14 cellular contexts compared by ENCODE assay signal in the genomic region with DNA sequence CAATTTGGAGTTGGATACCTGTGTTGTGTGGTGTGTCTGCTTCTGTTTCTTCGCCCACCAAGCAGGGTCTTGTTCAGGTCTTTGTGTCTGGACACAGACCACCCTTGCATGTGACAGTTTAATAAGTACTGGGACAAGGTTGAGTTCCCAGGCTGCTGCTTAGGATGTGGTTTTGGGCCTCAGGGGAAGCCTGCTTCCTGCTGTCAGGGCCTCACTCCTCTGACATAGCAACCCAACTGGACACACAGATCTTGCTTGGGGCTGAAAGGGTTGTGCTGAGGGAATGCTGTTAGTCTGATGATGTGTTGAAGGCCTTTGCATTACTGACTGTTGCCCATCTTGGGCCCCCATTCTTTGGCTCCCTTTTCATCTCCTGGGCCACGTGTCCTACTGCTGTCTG. TPM values are rescaled to one million over a fixed set of nuclear protein-coding genes. Genes with fewer than 3 reads are reported as not detected.
DNase-seq lines count a peak whose midpoint lies in the region; ATAC-seq and TF ChIP-seq lines count a peak whose summit lies in the region.
"Had no signal": no experiment of that assay in that cellular context is flagged by ENCODE, and none has a peak within 500 bp of the region (broad histone marks: within the 10 kb centered on the region; RNA-seq: fewer than 3 reads in every experiment).

No MANE protein-coding gene starts in this region.

- H3K4me1 Mint-ChIP-seq in CD8-positive, alpha-beta T cell (ENCODE audit: low read depth) = peaks cover 15% of the 10 kb centered on the region
- H3K4me1 Mint-ChIP-seq in type B pancreatic cell (ENCODE audit: unreplicated experiment) = peaks cover 8% of the 10 kb centered on the region

- no peaks in the 10 kb centered on the region for H4K20me1 ChIP-seq in Karpas-422 (ENCODE audit: insufficient read depth, low read depth, low read length)

- TF ChIP-seq CTCF in CD8-positive, alpha-beta T cell (IDR thresholded peaks at IDR 0.05) = no peak
- TF ChIP-seq CTCF in type B pancreatic cell (conservative IDR thresholded peaks at IDR 0.05) = no peak

- intact Hi-C loops in CD8-positive, alpha-beta T cell (cut with DNase I, micrococcal nuclease) = no loop called here

- H3K4me2 ChIP-seq in Karpas-422 (ENCODE audit: low read depth, low read length, poor library complexity, severe bottlenecking) = no peak overlapping the region

- DNase-seq in CD8-positive, alpha-beta T cell = no peak
- DNase-seq in Karpas-422 (peak; percentile 62), foreskin melanocyte (peak; percentile 69), type B pancreatic cell (ENCODE audit: extremely low spot score, unreplicated experiment) (no peak)
- no peak for DNase-seq in activated CD4-positive, alpha-beta T cell treated with anti-CD3 and anti-CD28 coated beads for 48 hours
- DNase-seq in activated CD4-positive, alpha-beta T cell treated with anti-CD3 and anti-CD28 coated beads, Interleukin-2, amount 50 U/mL, for 48 hours = no peak
- DNase-seq: NK-92 treated with Interleukin-12 subunit alpha and Interleukin-12 subunit beta, amount 100 ng/mL, for 24 hours had no signal

- no peak overlapping the region for H3K27ac ChIP-seq in CD8-positive, alpha-beta T cell (ENCODE audit: low read depth, low read length)
- no peak overlapping the region for H3K27ac ChIP-seq in Karpas-422 (ENCODE audit: low read length)
- H3K27ac ChIP-seq: gastroesophageal sphincter, right atrium auricular region had no signal

- H3K27me3 Mint-ChIP-seq in CD8-positive, alpha-beta T cell (ENCODE audit: low read depth) = peaks cover 8% of the 10 kb centered on the region
- peaks cover 7% of the 10 kb centered on the region for H3K27me3 Mint-ChIP-seq in type B pancreatic cell

- POLR2A ChIA-PET in CD8-positive, alpha-beta T cell (lab: Charles Lee) = no interaction called here

- peaks cover 15% of the 10 kb centered on the region for H3K4me1 ChIP-seq in CD8-positive, alpha-beta T cell (ENCODE audit: insufficient read depth, low read length)
- peaks cover 9% of the 10 kb centered on the region for H3K4me1 ChIP-seq in Karpas-422 (ENCODE audit: low read length)

- no peaks in the 10 kb centered on the region for H3K9me3 Mint-ChIP-seq in CD8-positive, alpha-beta T cell
- H3K9me3 Mint-ChIP-seq in type B pancreatic cell = no peaks in the 10 kb centered on the region
- H3K9me3 Mint-ChIP-seq: activated T-helper 1 cell treated with anti-CD3 and anti-CD28 coated beads, Interleukin-12 subunit alpha, Interleukin-12 subunit beta, Interleukin-2, Interleukin-4 antibody, amounts not matched to agents 30 ng/mL and 10 ng/mL and 1 ng/mL, durations not matched to agents 14 hours and 24 hours and 36 hours; T-helper 2 cell treated with Interferon-gamma antibody and Interleukin-4, amounts not matched to agents 5 μg/mL and 100 μg/mL, for 36 hours had no signal

- H3K4me3 ChIP-seq in CD8-positive, alpha-beta T cell (ENCODE audit: low read depth, low read length) = no peak overlapping the region
- no peak overlapping the region for H3K4me3 ChIP-seq in Karpas-422 (ENCODE audit: low read length)
- H3K4me3 ChIP-seq: gastroesophageal sphincter, right atrium auricular region had no signal

- no peaks in the 10 kb centered on the region for H3K79me2 ChIP-seq in Karpas-422 (ENCODE audit: low read length)

- no peaks in the 10 kb centered on the region for H3K9me2 ChIP-seq in Karpas-422 (replicated peaks; ENCODE audit: insufficient read depth, low read length)

- no peak for ATAC-seq in CD8-positive, alpha-beta T cell
- ATAC-seq in GM21619 (IDR thresholded peaks at IDR 0.05; ENCODE audit: unreplicated experiment) = peak; percentile 85
- ATAC-seq in GM19328 (IDR thresholded peaks at IDR 0.05; ENCODE audit: unreplicated experiment) = no peak
- ATAC-seq: gastroesophageal sphincter had no signal

- H2AFZ ChIP-seq in Karpas-422 (ENCODE audit: low read length) = no peak overlapping the region

- no peak overlapping the region for H3K4me3 Mint-ChIP-seq in CD8-positive, alpha-beta T cell
- no peak overlapping the region for H3K4me3 Mint-ChIP-seq in type B pancreatic cell
- H3K4me3 Mint-ChIP-seq: activated T-helper 1 cell treated with anti-CD3 and anti-CD28 coated beads, Interleukin-12 subunit alpha, Interleukin-12 subunit beta, Interleukin-2, Interleukin-4 antibody, amounts not matched to agents 30 ng/mL and 10 ng/mL and 1 ng/mL, durations not matched to agents 14 hours and 24 hours and 36 hours; T-helper 2 cell treated with Interferon-gamma antibody and Interleukin-4, amounts not matched to agents 5 μg/mL and 100 μg/mL, for 36 hours had no signal

- H3K9me3 ChIP-seq in CD8-positive, alpha-beta T cell (ENCODE audit: low read length) = no peaks in the 10 kb centered on the region
- H3K9me3 ChIP-seq in Karpas-422 (ENCODE audit: low read length) = no peaks in the 10 kb centered on the region
- H3K9me3 ChIP-seq: gastroesophageal sphincter, right atrium auricular region had no signal

- CTCF ChIA-PET in CD8-positive, alpha-beta T cell (lab: Charles Lee) = no interaction called here

- peak overlapping the region; percentile 13; the same call in 1 of the 2 replicates for H3K9ac ChIP-seq in Karpas-422 (ENCODE audit: low read length)

- H3K36me3 Mint-ChIP-seq in CD8-positive, alpha-beta T cell = peaks cover 40% of the 10 kb centered on the region
- H3K36me3 Mint-ChIP-seq in type B pancreatic cell = no peaks in the 10 kb centered on the region

- no peaks in the 10 kb centered on the region for H3K36me3 ChIP-seq in CD8-positive, alpha-beta T cell (ENCODE audit: insufficient read depth, low read length)
- H3K36me3 ChIP-seq in Karpas-422 (ENCODE audit: insufficient read depth, low read length) = no peaks in the 10 kb centered on the region

- no peaks in the 10 kb centered on the region for H3K27me3 ChIP-seq in CD8-positive, alpha-beta T cell (ENCODE audit: insufficient read depth, low read length)
- no peaks in the 10 kb centered on the region for H3K27me3 ChIP-seq in Karpas-422 (ENCODE audit: low read length)
- H3K27me3 ChIP-seq: gastroesophageal sphincter, right atrium auricular region had no signal

- peak overlapping the region; percentile 66 for H3K27ac Mint-ChIP-seq in CD8-positive, alpha-beta T cell
- no peak overlapping the region for H3K27ac Mint-ChIP-seq in type B pancreatic cell
- H3K27ac Mint-ChIP-seq: activated T-helper 1 cell treated with anti-CD3 and anti-CD28 coated beads, Interleukin-12 subunit alpha, Interleukin-12 subunit beta, Interleukin-2, Interleukin-4 antibody, amounts not matched to agents 30 ng/mL and 10 ng/mL and 1 ng/mL, durations not matched to agents 14 hours and 24 hours and 36 hours had no signal

RNA-seq across cellular contexts. Expression of gene TGFB1I1, which starts 4.8 kb away (rescaled TPM):
- total RNA-seq in CD8-positive, alpha-beta T cell = under 1 TPM; 0.31 to 0.60 TPM
- not detected in 2 replicates for total RNA-seq in Karpas-422 (2014; rRNA removed; shearing (Covaris generic); ENCODE audit: low replicate concordance)
- 5.0 and 25.6 TPM in 2 replicates for total RNA-seq in type B pancreatic cell (ENCODE audit: low replicate concordance)

RNA-seq across cellular contexts. Expression of gene ARMC5, which starts 7.8 kb away (rescaled TPM):
- 10 to 100 TPM; 22.4 to 24.0 TPM for total RNA-seq in CD8-positive, alpha-beta T cell
- total RNA-seq in Karpas-422 (2014; rRNA removed; shearing (Covaris generic); ENCODE audit: low replicate concordance) = 1.5 and 2.3 TPM in 2 replicates
- 9.4 and 11.1 TPM in 2 replicates for total RNA-seq in type B pancreatic cell (ENCODE audit: low replicate concordance)

RNA-seq across cellular contexts. Expression of gene SLC5A2, which starts 15.8 kb away (rescaled TPM):
- total RNA-seq in CD8-positive, alpha-beta T cell = 1 to 10 TPM; 1.8 to 2.4 TPM
- not detected in 2 replicates for total RNA-seq in Karpas-422 (2014; rRNA removed; shearing (Covaris generic); ENCODE audit: low replicate concordance)
- total RNA-seq in type B pancreatic cell (ENCODE audit: low replicate concordance) = 0.41 TPM in 1 of 2 replicates, not detected in the other
- total RNA-seq: activated T-helper 1 cell treated with anti-CD3 and anti-CD28 coated beads, Interleukin-12 subunit alpha, Interleukin-12 subunit beta, Interleukin-2, Interleukin-4 antibody, amounts not matched to agents 30 ng/mL and 10 ng/mL and 1 ng/mL, durations not matched to agents 14 hours and 24 hours and 36 hours; gastroesophageal sphincter; right atrium auricular region had no signal

RNA-seq across cellular contexts. Expression of gene ZNF843, which starts 24.6 kb away (rescaled TPM):
- not detected for total RNA-seq in CD8-positive, alpha-beta T cell
- total RNA-seq in Karpas-422 (2014; rRNA removed; shearing (Covaris generic); ENCODE audit: low replicate concordance) = not detected in 2 replicates
- 1.2 and 1.9 TPM in 2 replicates for total RNA-seq in type B pancreatic cell (ENCODE audit: low replicate concordance)

RNA-seq across cellular contexts. Expression of gene COX6A2, which starts 39.0 kb away (rescaled TPM):
- total RNA-seq in CD8-positive, alpha-beta T cell = not detected
- total RNA-seq in Karpas-422 (2014; rRNA removed; shearing (Covaris generic); ENCODE audit: low replicate concordance) = not detected in 2 replicates
- total RNA-seq in type B pancreatic cell (ENCODE audit: low replicate concordance) = not detected in 2 replicates
- total RNA-seq: activated T-helper 1 cell treated with anti-CD3 and anti-CD28 coated beads, Interleukin-12 subunit alpha, Interleukin-12 subunit beta, Interleukin-2, Interleukin-4 antibody, amounts not matched to agents 30 ng/mL and 10 ng/mL and 1 ng/mL, durations not matched to agents 14 hours and 24 hours and 36 hours; cerebellum; gastroesophageal sphincter had no signal

Comparison
In these comparisons a context has a peak if more than half of its experiments do, and no peak if none do; other contexts are left out.
1. DNase-seq: peak in Karpas-422 (single experiment) and foreskin melanocyte (single experiment); none in CD8-positive, alpha-beta T cell (0 of 7), type B pancreatic cell (single experiment), activated CD4-positive, alpha-beta T cell treated with anti-CD3 and anti-CD28 coated beads for 48 hours (single experiment) and activated CD4-positive, alpha-beta T cell treated with anti-CD3 and anti-CD28 coated beads, Interleukin-2, amount 50 U/mL, for 48 hours (0 of 2).